In the genomic region with DNA sequence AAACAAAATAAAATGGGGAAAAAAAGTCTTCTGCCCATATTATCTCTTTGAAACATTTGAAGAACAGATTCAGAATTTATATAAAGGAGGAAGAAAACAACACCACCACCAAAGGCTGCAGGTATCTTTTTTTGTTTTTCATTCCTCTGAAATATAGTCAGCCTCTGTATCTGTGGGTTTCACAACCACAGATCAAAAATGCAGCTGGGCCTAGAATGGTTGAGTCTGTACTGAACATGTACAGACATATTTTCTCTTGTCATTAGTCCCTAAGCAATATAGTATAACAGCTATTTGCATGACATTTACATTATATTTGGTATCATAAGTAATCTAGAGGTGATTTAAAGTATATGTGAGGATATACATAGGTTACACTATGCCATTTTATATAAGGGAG, we compare ENCODE assay signal across 27 cellular contexts.
A peak's percentile ranks its signal among the peaks of the same experiment; 100 is the strongest.
DNase-seq lines count a peak whose midpoint lies in the region; ATAC-seq, FAIRE-seq and TF ChIP-seq lines count a peak whose summit lies in the region.
"Had no signal": no experiment of that assay in that cellular context is flagged by ENCODE, and none has a peak within 500 bp of the region (broad histone marks: within the 10 kb centered on the region; RNA-seq: fewer than 3 reads in every experiment).

No MANE protein-coding gene starts in this region.

- no TSS peak for BruUV-seq in MCF 10A (replicated peaks; lab: Mats Ljungman, UMichigan)

- H3K27ac ChIP-seq in breast epithelium, result no peak overlapping the region
- H3K27ac ChIP-seq in astrocyte (ENCODE audit: low read depth, low read length), result peak overlapping the region; percentile 4
- H3K27ac ChIP-seq in foreskin keratinocyte, result no peak overlapping the region
- H3K27ac ChIP-seq: gastroesophageal sphincter, upper lobe of left lung, VCaP had no signal

- intact Hi-C loops in MCF 10A (cut with micrococcal nuclease) (loop anchor here (5.0 kb wide), 1 partner anchor 36 kb away; no protein-coding TSS in a partner anchor), breast epithelium (cut with DNase I; ENCODE audit: low total_unique reads) (no loop called here)

- no peaks in the 10 kb centered on the region for H3K9me3 ChIP-seq in breast epithelium
- H3K9me3 ChIP-seq in astrocyte (ENCODE audit: insufficient read depth, low read depth, low read length), result no peaks in the 10 kb centered on the region
- H3K9me3 ChIP-seq: gastroesophageal sphincter, upper lobe of left lung had no signal

- POLR2A ChIA-PET in MCF 10A (lab: Yijun Ruan, JAX), result interaction anchor here (1.0 to 1.2 kb wide), 2 partner anchors 10 to 481 kb away, joined by 3 to 5 read pairs; no protein-coding TSS in a partner anchor

- no peaks in the 10 kb centered on the region for H3K79me2 ChIP-seq in astrocyte (ENCODE audit: insufficient read depth, low read length)

- H3K27ac Mint-ChIP-seq in MCF 10A (ENCODE audit: low read depth, unreplicated experiment) (peak overlapping the region; percentile 93), astrocyte (ENCODE audit: unreplicated experiment) (peak overlapping the region; percentile 64)
- H3K27ac Mint-ChIP-seq: activated CD4-positive, alpha-beta T cell treated with anti-CD3 and anti-CD28 coated beads, Interleukin-2, amount 10 ng/mL, durations not matched to agents 24 days and 14 days; activated naive CD4-positive, alpha-beta T cell treated with anti-CD3 and anti-CD28 coated beads, Interleukin-2, amount 50 U/mL, for 24 hours; CD14-positive monocyte; dendritic cell treated with granulocyte-macrophage colony-stimulating factor and Interleukin-4, amounts not matched to agents 40 ng/mL and 50 ng/mL, for 4 days; endodermal cell; nephron progenitor cell; T-helper 2 cell treated with Interferon-gamma antibody and Interleukin-4, amounts not matched to agents 5 μg/mL and 100 μg/mL, for 36 hours had no signal

- H3K36me3 ChIP-seq in breast epithelium (no peaks in the 10 kb centered on the region), astrocyte (ENCODE audit: insufficient read depth, low read length) (no peaks in the 10 kb centered on the region)
- H3K36me3 ChIP-seq: gastroesophageal sphincter, upper lobe of left lung had no signal

- H3K27me3 Mint-ChIP-seq in MCF 10A (ENCODE audit: insufficient read depth, unreplicated experiment) (no peaks in the 10 kb centered on the region), astrocyte (ENCODE audit: low read depth, unreplicated experiment) (no peaks in the 10 kb centered on the region)
- H3K27me3 Mint-ChIP-seq: activated CD4-positive, alpha-beta T cell treated with anti-CD3 and anti-CD28 coated beads, Interleukin-2, amount 10 ng/mL, durations not matched to agents 24 days and 14 days; activated naive CD4-positive, alpha-beta T cell treated with anti-CD3 and anti-CD28 coated beads, Interleukin-2, amount 50 U/mL, for 24 hours; central memory CD8-positive, alpha-beta T cell; dendritic cell treated with granulocyte-macrophage colony-stimulating factor and Interleukin-4, amounts not matched to agents 40 ng/mL and 50 ng/mL, for 4 days had no signal

- H2AFZ ChIP-seq in astrocyte (ENCODE audit: low read depth, low read length), result peak overlapping the region; percentile 10

- H3K9me3 Mint-ChIP-seq in MCF 10A (ENCODE audit: unreplicated experiment) (no peaks in the 10 kb centered on the region), astrocyte (ENCODE audit: unreplicated experiment) (peaks cover 6% of the 10 kb centered on the region)
- H3K9me3 Mint-ChIP-seq: activated naive CD4-positive, alpha-beta T cell treated with anti-CD3 and anti-CD28 coated beads, Interleukin-2, amount 50 U/mL, for 24 hours; T-helper 2 cell treated with Interferon-gamma antibody and Interleukin-4, amounts not matched to agents 5 μg/mL and 100 μg/mL, for 36 hours had no signal

- TF ChIP-seq POLR2A in breast epithelium (IDR thresholded peaks at IDR 0.05) (no peak), GM12892 (IDR thresholded peaks at IDR 0.05; ENCODE audit: low read depth, low read length) (no peak)

- no peak overlapping the region for H3K4me3 ChIP-seq in breast epithelium
- H3K4me3 ChIP-seq in astrocyte (ENCODE audit: insufficient read depth, low read depth, low read length), result no peak overlapping the region
- H3K4me3 ChIP-seq: gastroesophageal sphincter, upper lobe of left lung had no signal

- H3K4me1 ChIP-seq in breast epithelium (no peaks in the 10 kb centered on the region), astrocyte (ENCODE audit: insufficient read depth, low read length) (peaks cover 4% of the 10 kb centered on the region), foreskin keratinocyte (peaks cover 31% of the 10 kb centered on the region)
- H3K4me1 ChIP-seq: gastroesophageal sphincter, upper lobe of left lung had no signal

- H3K4me1 Mint-ChIP-seq in MCF 10A (ENCODE audit: insufficient read depth, unreplicated experiment) (peaks cover 32% of the 10 kb centered on the region), astrocyte (ENCODE audit: low read depth, unreplicated experiment) (peaks cover 20% of the 10 kb centered on the region)
- H3K4me1 Mint-ChIP-seq: activated CD4-positive, alpha-beta T cell treated with anti-CD3 and anti-CD28 coated beads, Interleukin-2, amount 10 ng/mL, durations not matched to agents 24 days and 14 days; activated naive CD4-positive, alpha-beta T cell treated with anti-CD3 and anti-CD28 coated beads, Interleukin-2, amount 50 U/mL, for 24 hours; CD14-positive monocyte; central memory CD8-positive, alpha-beta T cell; nephron progenitor cell had no signal

- DNase-seq in MCF 10A (ENCODE audit: unreplicated experiment) (peak; percentile 26), breast epithelium (ENCODE audit: low spot score in 2 of 2) (no peak), astrocyte (ENCODE audit: low read depth) (peak; percentile 37), foreskin keratinocyte (peak; percentile 70 to 85), hypothalamus (lab: John Stamatoyannopoulos, UW) (no peak), GM12892 (ENCODE audit: insufficient read length) (no peak), NCI-H774 (lab: John Stamatoyannopoulos, UW) (no peak)
- DNase-seq: activated CD4-positive, alpha-beta T cell treated with anti-CD3 and anti-CD28 coated beads, Interleukin-2, amount 10 ng/mL, durations not matched to agents 24 days and 14 days; aorta; endodermal cell; NCI-H1417 treated with DMSO at 0.1 percent for 48 hours; NCI-H2081; NCI-H2227 treated with DMSO at 0.1 percent for 48 hours; NCI-H82; nephron progenitor cell; stimulated activated naive CD4-positive, alpha-beta T cell; upper lobe of left lung had no signal

- H3K9ac ChIP-seq in astrocyte (ENCODE audit: low read length), result no peak overlapping the region

- H3K27me3 ChIP-seq in breast epithelium (no peaks in the 10 kb centered on the region), astrocyte (ENCODE audit: insufficient read depth, low read length) (no peaks in the 10 kb centered on the region), foreskin keratinocyte (no peaks in the 10 kb centered on the region)
- H3K27me3 ChIP-seq: gastroesophageal sphincter, upper lobe of left lung had no signal

- TF ChIP-seq CTCF in MCF 10A (IDR thresholded peaks at IDR 0.05; ENCODE audit: unreplicated experiment) (no peak), breast epithelium (IDR thresholded peaks at IDR 0.05) (no peak), astrocyte (IDR thresholded peaks at IDR 0.05; ENCODE audit: insufficient read depth, low read depth, low read length) (no peak), foreskin keratinocyte (conservative IDR thresholded peaks at IDR 0.05) (no peak)

- CTCF ChIA-PET in MCF 10A (lab: Yijun Ruan, JAX), result interaction anchor here (0.6 to 0.7 kb wide), 2 partner anchors 21 to 77 kb away, joined by 3 to 4 read pairs; no protein-coding TSS in a partner anchor

- H3K4me2 ChIP-seq in astrocyte (ENCODE audit: low read length), result no peak overlapping the region

- no peaks in the 10 kb centered on the region for H4K20me1 ChIP-seq in astrocyte (ENCODE audit: insufficient read depth, low read length)

- no peak overlapping the region for H3K4me3 Mint-ChIP-seq in MCF 10A (ENCODE audit: unreplicated experiment)
- no peak overlapping the region for H3K4me3 Mint-ChIP-seq in astrocyte (ENCODE audit: unreplicated experiment)
- H3K4me3 Mint-ChIP-seq: activated CD4-positive, alpha-beta T cell treated with anti-CD3 and anti-CD28 coated beads, Interleukin-2, amount 10 ng/mL, durations not matched to agents 24 days and 14 days; activated naive CD4-positive, alpha-beta T cell treated with anti-CD3 and anti-CD28 coated beads, Interleukin-2, amount 50 U/mL, for 24 hours; CD14-positive monocyte; central memory CD8-positive, alpha-beta T cell; dendritic cell treated with granulocyte-macrophage colony-stimulating factor and Interleukin-4, amounts not matched to agents 40 ng/mL and 50 ng/mL, for 4 days; endodermal cell; nephron progenitor cell; T-helper 2 cell treated with Interferon-gamma antibody and Interleukin-4, amounts not matched to agents 5 μg/mL and 100 μg/mL, for 36 hours had no signal

- peak; percentile 33 for ATAC-seq in foreskin keratinocyte
- no peak for ATAC-seq in HG03378 (IDR thresholded peaks at IDR 0.05; ENCODE audit: unreplicated experiment)
- ATAC-seq: gastroesophageal sphincter had no signal

- H3K36me3 Mint-ChIP-seq in MCF 10A (ENCODE audit: insufficient read depth, unreplicated experiment) (no peaks in the 10 kb centered on the region), astrocyte (ENCODE audit: low read depth, unreplicated experiment) (peaks cover 2% of the 10 kb centered on the region)
- H3K36me3 Mint-ChIP-seq: activated naive CD4-positive, alpha-beta T cell treated with anti-CD3 and anti-CD28 coated beads, Interleukin-2, amount 50 U/mL, for 24 hours; CD14-positive monocyte had no signal

- FAIRE-seq in astrocyte (lab: Jason Lieb, UNC) (no peak), GM12892 (lab: Jason Lieb, UNC) (no peak)
- FAIRE-seq: H54, RCC 7860 had no signal

Comparison
In these comparisons a context has a peak if more than half of its experiments do, and no peak if none do; other contexts are left out.
1. DNase-seq: peak in MCF 10A (single experiment), astrocyte (single experiment) and foreskin keratinocyte (2 of 2); none in breast epithelium (0 of 2), hypothalamus (0 of 51), GM12892 (single experiment) and NCI-H774 (single experiment).